ENCODE assay signal across 1 cellular context in the genomic region with DNA sequence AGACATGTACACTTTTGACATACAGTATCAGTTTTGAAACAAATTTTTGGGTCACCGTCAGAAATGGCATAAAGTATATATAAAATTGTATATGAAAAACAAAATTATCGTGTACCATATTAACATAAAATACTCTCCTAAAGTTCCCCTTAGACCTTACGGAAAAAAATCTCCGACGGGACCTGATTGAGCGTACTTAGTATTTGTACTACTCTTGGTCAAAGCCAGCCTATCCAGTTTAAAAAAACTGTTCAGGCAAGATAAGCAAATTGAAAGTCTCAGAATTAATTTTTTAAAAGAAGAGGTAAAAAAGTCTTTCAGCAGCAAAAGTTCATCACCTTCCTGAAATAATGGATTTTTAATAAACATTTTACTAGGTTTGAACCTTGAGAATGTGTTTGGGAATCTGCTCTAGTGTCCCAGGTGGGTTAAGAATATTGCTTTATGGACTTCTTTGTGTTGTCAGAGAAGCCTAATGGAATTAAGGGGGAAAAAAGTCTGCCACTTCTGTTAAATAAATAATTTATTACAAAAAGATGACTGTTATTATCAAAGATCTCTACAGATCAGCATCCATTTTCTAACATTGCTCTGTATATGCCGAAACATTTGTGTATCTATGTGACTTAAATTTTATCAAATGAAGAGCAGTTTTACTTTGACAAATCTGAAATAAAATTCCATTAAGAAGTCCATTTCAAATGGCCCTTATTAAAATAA.
TF ChIP-seq lines count a peak whose summit lies in the region.

No MANE protein-coding gene starts in this region.

TF ChIP-seq in HepG2, 621 proteins besides CTCF, POLR2A, EP300 and RAD21 (continued from another document):
- TF ChIP-seq, protein P1, sequence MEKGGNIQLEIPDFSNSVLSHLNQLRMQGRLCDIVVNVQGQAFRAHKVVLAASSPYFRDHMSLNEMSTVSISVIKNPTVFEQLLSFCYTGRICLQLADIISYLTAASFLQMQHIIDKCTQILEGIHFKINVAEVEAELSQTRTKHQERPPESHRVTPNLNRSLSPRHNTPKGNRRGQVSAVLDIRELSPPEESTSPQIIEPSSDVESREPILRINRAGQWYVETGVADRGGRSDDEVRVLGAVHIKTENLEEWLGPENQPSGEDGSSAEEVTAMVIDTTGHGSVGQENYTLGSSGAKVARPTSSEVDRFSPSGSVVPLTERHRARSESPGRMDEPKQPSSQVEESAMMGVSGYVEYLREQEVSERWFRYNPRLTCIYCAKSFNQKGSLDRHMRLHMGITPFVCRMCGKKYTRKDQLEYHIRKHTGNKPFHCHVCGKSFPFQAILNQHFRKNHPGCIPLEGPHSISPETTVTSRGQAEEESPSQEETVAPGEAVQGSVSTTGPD (CRISPR knock-in tag; IDR thresholded peaks at IDR 0.05) = no peak
- TF ChIP-seq THYN1 (CRISPR knock-in tag; IDR thresholded peaks at IDR 0.05; ENCODE audit: borderline replicate concordance, low read depth) (no peak), SP4 (CRISPR knock-in tag; IDR thresholded peaks at IDR 0.05) (no peak), AHR (CRISPR knock-in tag; IDR thresholded peaks at IDR 0.05) (no peak), ZNF569 (CRISPR knock-in tag; IDR thresholded peaks at IDR 0.05; ENCODE audit: borderline replicate concordance) (no peak), SRSF9 (IDR thresholded peaks at IDR 0.05; ENCODE audit: borderline replicate concordance, insufficient read depth, low read depth, low read length, poor library complexity, severe bottlenecking) (no peak), ZNF614 (CRISPR knock-in tag; IDR thresholded peaks at IDR 0.05; ENCODE audit: borderline replicate concordance) (no peak), ZNF510 (CRISPR knock-in tag; IDR thresholded peaks at IDR 0.05; ENCODE audit: low read depth) (no peak), RFX5 (IDR thresholded peaks at IDR 0.05; ENCODE audit: low read depth, low read length) (no peak), ZFP37 (CRISPR knock-in tag; IDR thresholded peaks at IDR 0.05; ENCODE audit: borderline replicate concordance) (no peak), PRMT3 (CRISPR knock-in tag; IDR thresholded peaks at IDR 0.05; ENCODE audit: borderline replicate concordance, low read depth) (no peak), POGZ (CRISPR knock-in tag; IDR thresholded peaks at IDR 0.05) (no peak)
- TF ChIP-seq, protein P2, sequence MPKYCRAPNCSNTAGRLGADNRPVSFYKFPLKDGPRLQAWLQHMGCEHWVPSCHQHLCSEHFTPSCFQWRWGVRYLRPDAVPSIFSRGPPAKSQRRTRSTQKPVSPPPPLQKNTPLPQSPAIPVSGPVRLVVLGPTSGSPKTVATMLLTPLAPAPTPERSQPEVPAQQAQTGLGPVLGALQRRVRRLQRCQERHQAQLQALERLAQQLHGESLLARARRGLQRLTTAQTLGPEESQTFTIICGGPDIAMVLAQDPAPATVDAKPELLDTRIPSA (CRISPR knock-in tag; IDR thresholded peaks at IDR 0.05; ENCODE audit: borderline replicate concordance) = no peak
- TF ChIP-seq, protein P3, sequence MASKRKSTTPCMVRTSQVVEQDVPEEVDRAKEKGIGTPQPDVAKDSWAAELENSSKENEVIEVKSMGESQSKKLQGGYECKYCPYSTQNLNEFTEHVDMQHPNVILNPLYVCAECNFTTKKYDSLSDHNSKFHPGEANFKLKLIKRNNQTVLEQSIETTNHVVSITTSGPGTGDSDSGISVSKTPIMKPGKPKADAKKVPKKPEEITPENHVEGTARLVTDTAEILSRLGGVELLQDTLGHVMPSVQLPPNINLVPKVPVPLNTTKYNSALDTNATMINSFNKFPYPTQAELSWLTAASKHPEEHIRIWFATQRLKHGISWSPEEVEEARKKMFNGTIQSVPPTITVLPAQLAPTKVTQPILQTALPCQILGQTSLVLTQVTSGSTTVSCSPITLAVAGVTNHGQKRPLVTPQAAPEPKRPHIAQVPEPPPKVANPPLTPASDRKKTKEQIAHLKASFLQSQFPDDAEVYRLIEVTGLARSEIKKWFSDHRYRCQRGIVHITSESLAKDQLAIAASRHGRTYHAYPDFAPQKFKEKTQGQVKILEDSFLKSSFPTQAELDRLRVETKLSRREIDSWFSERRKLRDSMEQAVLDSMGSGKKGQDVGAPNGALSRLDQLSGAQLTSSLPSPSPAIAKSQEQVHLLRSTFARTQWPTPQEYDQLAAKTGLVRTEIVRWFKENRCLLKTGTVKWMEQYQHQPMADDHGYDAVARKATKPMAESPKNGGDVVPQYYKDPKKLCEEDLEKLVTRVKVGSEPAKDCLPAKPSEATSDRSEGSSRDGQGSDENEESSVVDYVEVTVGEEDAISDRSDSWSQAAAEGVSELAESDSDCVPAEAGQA (IDR thresholded peaks at IDR 0.05; ENCODE audit: low read depth) = no peak
- TF ChIP-seq, protein P3 (CRISPR knock-in tag; IDR thresholded peaks at IDR 0.05; ENCODE audit: borderline replicate concordance) = no peak
